9 cellular contexts compared by ENCODE assay signal in the genomic region with DNA sequence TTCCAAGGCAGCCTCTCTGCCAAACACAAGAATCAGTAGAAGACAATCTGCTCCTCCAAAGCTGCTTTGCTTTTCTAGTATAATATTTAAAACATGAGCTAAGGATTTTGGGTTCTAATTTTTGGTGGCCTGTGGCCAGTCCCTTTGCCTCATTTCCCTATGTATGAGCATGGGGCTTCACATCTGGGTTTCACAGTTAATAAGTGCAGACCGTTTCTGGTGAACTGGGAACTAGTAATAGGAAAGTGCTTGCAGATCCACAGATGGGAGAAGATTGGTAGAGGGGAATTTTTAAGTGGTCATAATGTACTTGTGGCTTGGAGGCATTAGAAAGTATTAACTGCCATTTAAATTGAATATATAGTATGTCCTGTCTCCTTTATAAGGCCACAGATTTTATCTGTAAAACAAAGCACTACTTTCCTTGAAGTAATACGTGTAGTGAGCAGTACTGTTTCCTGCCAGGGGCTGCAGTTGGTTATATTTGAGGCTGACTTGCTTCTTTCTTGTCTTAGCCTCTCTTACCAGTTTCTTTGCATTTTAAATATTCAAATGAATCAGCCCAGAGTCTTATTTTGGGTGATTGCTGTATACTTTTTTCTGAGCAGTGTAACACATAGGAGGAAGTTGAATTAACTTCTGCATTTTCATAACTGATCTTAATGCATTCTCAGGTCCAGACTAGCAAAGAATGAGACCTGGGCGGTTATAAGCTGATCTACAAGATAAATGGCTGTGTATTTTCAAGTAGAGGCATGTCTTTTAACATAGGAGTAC. TPM values are rescaled to one million over a fixed set of nuclear protein-coding genes. Genes with fewer than 3 reads are reported as not detected.
DNase-seq lines count a peak whose midpoint lies in the region; ATAC-seq and TF ChIP-seq lines count a peak whose summit lies in the region.
"Had no signal": no experiment of that assay in that cellular context is flagged by ENCODE, and none has a peak within 500 bp of the region (broad histone marks: within the 10 kb centered on the region; RNA-seq: fewer than 3 reads in every experiment).

No MANE protein-coding gene starts in this region.

- H3K36me3 ChIP-seq in skeletal muscle tissue (ENCODE audit: control insufficient read depth in 3 of 3, insufficient read depth in 3 of 3, low read length in 3 of 3), result peaks cover 0 to 2% (median 0%) of the 10 kb centered on the region in 3 donors

- H3K4me3 ChIP-seq in fibroblast of mammary gland (ENCODE audit: control insufficient read depth, low read depth, low read length), result peak overlapping the region; percentile 95
- peak overlapping the region; percentile 88 to 96 (median 91) for H3K4me3 ChIP-seq in skeletal muscle tissue (ENCODE audit: low read length in 3 of 3)

- peak overlapping the region; percentile 90 to 96 (median 93) for H3K9ac ChIP-seq in skeletal muscle tissue (ENCODE audit: low read depth in 1 of 3, low read length in 3 of 3)

- peak overlapping the region; percentile 90 to 100 (median 99) for H3K27ac Mint-ChIP-seq in CD14-positive monocyte
- peak overlapping the region; percentile 98 for H3K27ac Mint-ChIP-seq in T-helper 17 cell

- H3K27me3 Mint-ChIP-seq in CD14-positive monocyte (ENCODE audit: low read depth in 3 of 3), result no peaks in the 10 kb centered on the region
- H3K27me3 Mint-ChIP-seq in T-helper 17 cell, result no peaks in the 10 kb centered on the region

- DNase-seq in CD14-positive monocyte (ENCODE audit: low spot score) (no peak), T-helper 17 cell (no peak), fibroblast of mammary gland (ENCODE audit: low read depth) (no peak), NCI-H1694 treated with DMSO at 0.1 percent for 48 hours (lab: John Stamatoyannopoulos, UW) (no peak), NCI-H1417 (lab: John Stamatoyannopoulos, UW) (no peak)

- H3K4me3 Mint-ChIP-seq in CD14-positive monocyte (peak overlapping the region; percentile 91 to 95), T-helper 17 cell (peak overlapping the region; percentile 99)

- no peaks in the 10 kb centered on the region for H3K9me3 ChIP-seq in T-helper 17 cell (ENCODE audit: control insufficient read depth, low read length, poor library complexity, severe bottlenecking)
- H3K9me3 ChIP-seq in skeletal muscle tissue (ENCODE audit: control insufficient read depth in 3 of 3, low read length in 3 of 3), result no peaks in the 10 kb centered on the region

- H3K27ac ChIP-seq in skeletal muscle tissue (ENCODE audit: low read depth, low read length), result peak overlapping the region; percentile 94

- peaks cover 66% of the 10 kb centered on the region for H3K4me1 Mint-ChIP-seq in CD14-positive monocyte
- peaks cover 51% of the 10 kb centered on the region for H3K4me1 Mint-ChIP-seq in T-helper 17 cell

- TF ChIP-seq CTCF in CD14-positive monocyte (IDR thresholded peaks at IDR 0.05) (no peak), fibroblast of mammary gland (conservative IDR thresholded peaks at IDR 0.05; ENCODE audit: control insufficient read depth, insufficient read depth, low read depth, low read length) (no peak)

- ATAC-seq in GM19035 (IDR thresholded peaks at IDR 0.05; ENCODE audit: unreplicated experiment) (peak; percentile 42), HG03175 (IDR thresholded peaks at IDR 0.05; ENCODE audit: unreplicated experiment) (peak; percentile 34), T-helper 17 cell (peak; percentile 29)

- peaks cover 62 to 68% (median 63%) of the 10 kb centered on the region in 3 donors for H3K4me1 ChIP-seq in skeletal muscle tissue (ENCODE audit: control insufficient read depth in 3 of 3, insufficient read depth in 3 of 3, low read length in 3 of 3)

- H3K36me3 Mint-ChIP-seq in CD14-positive monocyte (peaks cover 28 to 30% of the 10 kb centered on the region in 2 donors), T-helper 17 cell (ENCODE audit: low read depth) (peaks cover 9% of the 10 kb centered on the region)

- H3K27me3 ChIP-seq in skeletal muscle tissue (ENCODE audit: control insufficient read depth in 3 of 3, insufficient read depth in 3 of 3, low read length in 3 of 3), result no peaks in the 10 kb centered on the region

- intact Hi-C loops in CD14-positive monocyte (cut with micrococcal nuclease), result loop anchor here in 1 of 2 donors (5.0 kb wide), 2 partner anchors 39 to 179 kb away; partner anchors contain the start of gene CTDSP1

- H3K9me3 Mint-ChIP-seq in CD14-positive monocyte, result peaks cover 0 to under 1% (median 0%) of the 10 kb centered on the region in 7 donors

RNA-seq across cellular contexts. Expression of gene ARPC2, which starts 1.6 kb away (rescaled TPM):
- polyA plus RNA-seq in CD14-positive monocyte, result 1,000 to 10,000 TPM; 1,162 to 1,227 TPM
- total RNA-seq in T-helper 17 cell (100 to 1,000 TPM; 424 to 467 TPM), skeletal muscle tissue (172 TPM)

RNA-seq across cellular contexts. Expression of gene GPBAR1, which starts 42.2 kb away (rescaled TPM):
- polyA plus RNA-seq in CD14-positive monocyte, result 100 to 1,000 TPM; 143 to 181 TPM
- total RNA-seq in T-helper 17 cell (1 to 10 TPM; 1.5 to 2.7 TPM), skeletal muscle tissue (1.0 TPM)

RNA-seq across cellular contexts. Expression of gene AAMP, which starts 51.3 kb away (rescaled TPM):
- polyA plus RNA-seq in CD14-positive monocyte, result 10 to 100 TPM; 90.8 to 98.7 TPM
- total RNA-seq in T-helper 17 cell, result 10 to 100 TPM; 46.8 to 47.0 TPM
- 121 TPM for total RNA-seq in skeletal muscle tissue

RNA-seq across cellular contexts. Expression of gene PNKD, which starts 51.7 kb away (rescaled TPM):
- 10 to 100 TPM; 79.8 to 92.0 TPM for polyA plus RNA-seq in CD14-positive monocyte
- total RNA-seq in T-helper 17 cell, result 10 to 100 TPM; 21.1 to 31.2 TPM
- total RNA-seq in skeletal muscle tissue, result 39.1 TPM

RNA-seq across cellular contexts. Expression of gene CXCR1, which starts 51.8 kb away (rescaled TPM):
- polyA plus RNA-seq in CD14-positive monocyte, result 1 to 10 TPM in 1 of 2 donors, under 1 TPM in 1; 0.59 to 2.4 TPM
- total RNA-seq in T-helper 17 cell (not detected), skeletal muscle tissue (0.52 TPM)
- total RNA-seq: NCI-H460 had no signal
